18 cellular contexts compared by ENCODE assay signal in the genomic region with DNA sequence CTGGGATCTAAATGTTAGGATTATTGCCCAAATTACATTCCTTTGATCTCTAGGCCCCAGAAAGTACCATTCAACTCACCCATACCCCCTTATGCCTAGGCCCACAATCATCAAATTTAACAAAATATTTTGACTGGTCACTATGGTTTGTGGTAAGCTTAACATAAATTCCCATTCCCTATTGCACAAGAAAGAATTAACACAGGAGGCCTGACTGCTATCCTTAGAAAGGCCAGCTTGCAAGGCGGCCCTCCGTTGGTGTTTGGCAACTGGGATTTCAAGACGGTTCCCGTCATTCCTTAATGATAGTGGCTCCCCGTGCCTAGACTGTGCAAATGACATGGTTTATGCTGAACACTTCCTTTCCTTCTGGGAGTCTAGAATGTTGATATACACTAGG.
"Had no signal": no experiment of that assay in that cellular context is flagged by ENCODE, and none has a peak within 500 bp of the region (broad histone marks: within the 10 kb centered on the region; RNA-seq: fewer than 3 reads in every experiment).

No MANE protein-coding gene starts in this region.

- H3K36me3 ChIP-seq: esophagus muscularis mucosa, ovary, upper lobe of right lung had no signal

- H3K9me3 ChIP-seq: body of pancreas, esophagus muscularis mucosa, heart right ventricle, ovary, testis, upper lobe of right lung had no signal

- H3K27ac ChIP-seq: body of pancreas, coronary artery, esophagus muscularis mucosa, ovary, testis, upper lobe of right lung had no signal

- H3K4me3 ChIP-seq: body of pancreas, coronary artery, esophagus muscularis mucosa, heart right ventricle, lung, ovary, testis, upper lobe of right lung had no signal

- ATAC-seq: body of pancreas; heart right ventricle; left colon; sciatic nerve; stimulated activated naive CD8-positive, alpha-beta T cell treated with anti-CD3 and anti-CD28 coated beads, Interleukin-15, amount 100 ng/mL, for 72 hours; T-cell; upper lobe of right lung had no signal

- H3K4me1 ChIP-seq: testis, upper lobe of right lung had no signal

- DNase-seq: activated CD4-positive, alpha-beta T cell treated with anti-CD3 and anti-CD28 coated beads for 1 hour; activated CD4-positive, alpha-beta T cell treated with anti-CD3 and anti-CD28 coated beads, Interleukin-2, amount 50 U/mL, for 48 hours; activated naive CD4-positive, alpha-beta T cell treated with anti-CD3 and anti-CD28 coated beads, Interleukin-2, amount 50 U/mL, for 16 hours; body of pancreas; caudate nucleus; heart right ventricle; left colon; ovary; stimulated activated CD4-positive, alpha-beta T cell treated with anti-CD3 and anti-CD28 coated beads, Interleukin-1b, Interleukin-23, amount 100 ng/mL, for 48 hours; stimulated activated naive CD8-positive, alpha-beta T cell treated with anti-CD3 and anti-CD28 coated beads, Interleukin-15, amount 100 ng/mL, for 72 hours; T-cell; T1000; testis; upper lobe of right lung had no signal

- H3K27me3 ChIP-seq: body of pancreas, esophagus muscularis mucosa, heart right ventricle, ovary, testis, upper lobe of right lung had no signal
